Comparison of ENCODE assay signal across 9 cellular contexts in the genomic region with DNA sequence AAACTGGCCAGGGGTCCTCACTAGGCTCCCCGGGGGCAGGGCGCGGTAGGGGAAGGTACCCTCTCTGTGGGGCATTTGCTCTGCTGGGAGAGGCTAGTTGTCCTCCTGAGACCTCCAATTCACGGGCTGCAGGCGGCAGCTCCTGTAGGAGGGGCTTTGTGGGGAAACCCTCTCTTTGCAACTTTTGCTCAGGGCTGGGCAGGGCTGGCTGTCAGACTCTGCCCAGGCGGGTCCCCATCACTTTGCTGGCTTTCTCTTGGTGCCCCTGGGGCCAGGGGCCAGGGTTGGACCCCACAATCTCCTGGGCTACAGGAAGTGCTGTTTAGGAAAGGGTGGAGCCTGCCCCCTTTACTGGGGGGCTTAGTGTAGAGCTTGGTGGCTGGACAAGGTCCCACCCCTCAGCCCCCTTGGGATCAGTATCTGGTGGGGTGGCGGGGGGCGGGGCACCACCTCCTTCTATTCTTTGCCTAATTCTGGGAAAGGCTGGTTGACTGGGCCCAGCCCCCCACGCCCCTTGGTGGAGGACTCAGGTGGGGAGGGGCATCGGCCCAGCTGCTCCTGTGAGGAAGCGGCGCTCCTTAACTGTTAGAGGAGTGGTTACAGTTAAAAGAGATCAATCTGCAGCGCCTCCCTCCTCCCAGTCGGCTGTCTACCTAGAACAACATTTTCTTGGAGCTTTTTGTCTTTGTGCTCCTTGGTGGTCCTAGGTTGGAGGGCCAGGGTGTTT.
A peak's percentile ranks its signal among the peaks of the same experiment; 100 is the strongest.
DNase-seq lines count a peak whose midpoint lies in the region; ATAC-seq and TF ChIP-seq lines count a peak whose summit lies in the region.
"Had no signal": no experiment of that assay in that cellular context is flagged by ENCODE, and none has a peak within 500 bp of the region (broad histone marks: within the 10 kb centered on the region; RNA-seq: fewer than 3 reads in every experiment).

No MANE protein-coding gene starts in this region.

- TF ChIP-seq CTCF in A673 (conservative IDR thresholded peaks at IDR 0.05; ENCODE audit: low read depth, low read length) (no peak), foreskin keratinocyte (conservative IDR thresholded peaks at IDR 0.05) (no peak)

- H3K4me1 Mint-ChIP-seq in natural killer cell treated with Interleukin-12 subunit alpha and Interleukin-12 subunit beta and Interleukin-15 and Interleukin-18, amount 100 ng/mL, for 72 hours (ENCODE audit: low read depth in 2 of 2): no peaks in the 10 kb centered on the region

- no peaks in the 10 kb centered on the region for H3K4me1 ChIP-seq in A673 (ENCODE audit: insufficient read depth, low read length, poor library complexity, severe bottlenecking)
- H3K4me1 ChIP-seq in NT2/D1 (ENCODE audit: insufficient read depth, insufficient read length): peaks cover 3% of the 10 kb centered on the region
- H3K4me1 ChIP-seq in foreskin keratinocyte: no peaks in the 10 kb centered on the region
- H3K4me1 ChIP-seq: BLaER1 treated with 17β-estradiol and CSF1 and Interleukin-3, amounts not matched to agents 10 nM and 100 nM had no signal

- H3K4me3 Mint-ChIP-seq in natural killer cell treated with Interleukin-12 subunit alpha and Interleukin-12 subunit beta and Interleukin-15 and Interleukin-18, amount 100 ng/mL, for 72 hours: peak overlapping the region; percentile 25

- peak; percentile 65 for ATAC-seq in foreskin keratinocyte
- ATAC-seq in natural killer cell treated with Interleukin-12 subunit alpha and Interleukin-12 subunit beta and Interleukin-15 and Interleukin-18, amount 100 ng/mL, for 72 hours: no peak
- ATAC-seq in HG02610 (IDR thresholded peaks at IDR 0.05; ENCODE audit: unreplicated experiment): no peak
- ATAC-seq in GM19328 (IDR thresholded peaks at IDR 0.05; ENCODE audit: unreplicated experiment): no peak
- no peak for ATAC-seq in GM21390 (IDR thresholded peaks at IDR 0.05; ENCODE audit: unreplicated experiment)

- intact Hi-C loops in A673 (cut with micrococcal nuclease; ENCODE audit: unreplicated experiment): no loop called here

- H3K27ac Mint-ChIP-seq in natural killer cell treated with Interleukin-12 subunit alpha and Interleukin-12 subunit beta and Interleukin-15 and Interleukin-18, amount 100 ng/mL, for 72 hours: no peak overlapping the region

- peaks cover 9% of the 10 kb centered on the region for H3K27me3 ChIP-seq in A673 (replicated peaks; ENCODE audit: insufficient read depth, low read depth, low read length, poor library complexity)
- H3K27me3 ChIP-seq in NT2/D1 (ENCODE audit: insufficient read depth, insufficient read length): peaks cover 2% of the 10 kb centered on the region
- H3K27me3 ChIP-seq in foreskin keratinocyte: no peaks in the 10 kb centered on the region
- H3K27me3 ChIP-seq: BLaER1 treated with 17β-estradiol and CSF1 and Interleukin-3, amounts not matched to agents 10 nM and 100 nM had no signal

- H3K27ac ChIP-seq in A673 (ENCODE audit: low read depth, low read length, poor library complexity, severe bottlenecking): peak overlapping the region; percentile 52
- H3K27ac ChIP-seq in foreskin keratinocyte: peak overlapping the region; percentile 71
- H3K27ac ChIP-seq: BLaER1 treated with 17β-estradiol and CSF1 and Interleukin-3, amounts not matched to agents 10 nM and 100 nM had no signal

- peak overlapping the region; percentile 59 for H3K4me3 ChIP-seq in A673 (ENCODE audit: low read depth, low read length, poor library complexity, severe bottlenecking)
- H3K4me3 ChIP-seq in NT2/D1 (ENCODE audit: insufficient read length, low read depth): peak overlapping the region; percentile 36
- H3K4me3 ChIP-seq: BLaER1 treated with 17β-estradiol and CSF1 and Interleukin-3, amounts not matched to agents 10 nM and 100 nM had no signal

- DNase-seq in A673 (ENCODE audit: low spot score) (peak; percentile 16), NT2/D1 (ENCODE audit: low read depth, low spot score) (peak; percentile 23), foreskin keratinocyte (peak; percentile 41 to 64)
- DNase-seq in natural killer cell treated with Interleukin-12 subunit alpha and Interleukin-12 subunit beta and Interleukin-15 and Interleukin-18, amount 100 ng/mL, for 72 hours (ENCODE audit: low spot score): no peak
- DNase-seq in activated CD4-positive, CD25-positive, alpha-beta regulatory T cell treated with anti-CD3 and anti-CD28 coated beads, Interleukin-2, amount 50 U/mL, for 72 hours: no peak

- BruUV-seq in A673 (replicated peaks; lab: Mats Ljungman, UMichigan): no TSS peak

- H3K36me3 Mint-ChIP-seq in natural killer cell treated with Interleukin-12 subunit alpha and Interleukin-12 subunit beta and Interleukin-15 and Interleukin-18, amount 100 ng/mL, for 72 hours: no peaks in the 10 kb centered on the region

- POLR2A ChIA-PET in A673 (lab: Charles Lee; ENCODE audit: low non-redundant PET): no interaction called here

- peaks cover 0 to 2% of the 10 kb centered on the region in 2 donors for H3K27me3 Mint-ChIP-seq in natural killer cell treated with Interleukin-12 subunit alpha and Interleukin-12 subunit beta and Interleukin-15 and Interleukin-18, amount 100 ng/mL, for 72 hours

- H3K9me3 ChIP-seq in A673 (ENCODE audit: low read depth, low read length, poor library complexity, severe bottlenecking): no peaks in the 10 kb centered on the region
- H3K9me3 ChIP-seq in NT2/D1 (ENCODE audit: insufficient read depth, low read length): peaks cover 5% of the 10 kb centered on the region; the same call in 1 of the 2 replicates

- CTCF ChIA-PET in A673 (lab: Charles Lee): interaction anchor here (0.6 kb wide), 1 partner anchor 731 kb away, joined by 4 read pairs; no protein-coding TSS in a partner anchor

- H3K36me3 ChIP-seq in A673 (ENCODE audit: insufficient read depth, low read length, poor library complexity, severe bottlenecking) (no peaks in the 10 kb centered on the region), NT2/D1 (ENCODE audit: insufficient read depth, insufficient read length, low read length) (no peaks in the 10 kb centered on the region)
- H3K36me3 ChIP-seq: BLaER1 treated with 17β-estradiol and CSF1 and Interleukin-3, amounts not matched to agents 10 nM and 100 nM had no signal

- H3K9ac ChIP-seq in NT2/D1 (ENCODE audit: insufficient read length, low read depth): peak overlapping the region; percentile 78
- H3K9ac ChIP-seq: BLaER1 treated with 17β-estradiol and CSF1 and Interleukin-3, amounts not matched to agents 10 nM and 100 nM had no signal

- peaks cover 3% of the 10 kb centered on the region for H3K9me3 Mint-ChIP-seq in natural killer cell treated with Interleukin-12 subunit alpha and Interleukin-12 subunit beta and Interleukin-15 and Interleukin-18, amount 100 ng/mL, for 72 hours

Comparison
In these comparisons a context has a peak if more than half of its experiments do, and no peak if none do; other contexts are left out.
1. DNase-seq: peak in A673 (single experiment), NT2/D1 (single experiment) and foreskin keratinocyte (2 of 2); none in natural killer cell treated with Interleukin-12 subunit alpha and Interleukin-12 subunit beta and Interleukin-15 and Interleukin-18, amount 100 ng/mL, for 72 hours (single experiment) and activated CD4-positive, CD25-positive, alpha-beta regulatory T cell treated with anti-CD3 and anti-CD28 coated beads, Interleukin-2, amount 50 U/mL, for 72 hours (single experiment).